In the genomic region with DNA sequence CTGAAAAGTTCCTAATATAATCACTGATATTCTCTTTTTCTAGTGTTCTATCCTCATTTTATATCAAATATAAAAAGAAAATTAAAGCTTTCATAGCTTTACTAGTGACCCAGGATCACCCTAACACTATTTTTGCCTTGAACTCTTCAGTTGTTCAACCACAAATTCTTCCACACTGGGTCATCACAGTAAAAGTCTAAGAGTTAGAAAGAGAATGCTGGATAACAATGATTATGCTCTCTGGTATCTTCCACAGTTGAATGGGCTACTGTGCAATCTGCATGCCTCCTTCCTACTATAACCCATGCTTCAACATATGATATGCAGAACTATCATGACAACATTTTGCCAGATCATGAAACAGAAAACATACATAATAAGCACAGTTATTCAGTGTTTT, we compare ENCODE assay signal across 18 cellular contexts. TPM values are rescaled to one million over a fixed set of nuclear protein-coding genes. Genes with fewer than 3 reads are reported as not detected.
DNase-seq lines count a peak whose midpoint lies in the region; ATAC-seq, FAIRE-seq and TF ChIP-seq lines count a peak whose summit lies in the region.
"Had no signal": no experiment of that assay in that cellular context is flagged by ENCODE, and none has a peak within 500 bp of the region (broad histone marks: within the 10 kb centered on the region; RNA-seq: fewer than 3 reads in every experiment).

No MANE protein-coding gene starts in this region.

- no peaks in the 10 kb centered on the region for H3K36me3 Mint-ChIP-seq in Caco-2 (ENCODE audit: insufficient read depth, unreplicated experiment)
- H3K36me3 Mint-ChIP-seq: naive B cell; stimulated activated naive B cell treated with anti-CD40 and anti-IgM and Interleukin-4, amounts not matched to agents 10 μg/mL and 1 μg/mL and 100 μg/mL, for 72 hours had no signal

- H3K79me2 ChIP-seq in mammary epithelial cell (ENCODE audit: insufficient read depth, low read length) = no peaks in the 10 kb centered on the region
- H3K79me2 ChIP-seq in keratinocyte (ENCODE audit: control insufficient read depth, insufficient read depth, low read length) = no peaks in the 10 kb centered on the region

- H4K20me1 ChIP-seq in IMR-90 (ENCODE audit: insufficient read depth, low read length) (no peaks in the 10 kb centered on the region), mammary epithelial cell (ENCODE audit: insufficient read depth, low read length) (no peaks in the 10 kb centered on the region), keratinocyte (ENCODE audit: control insufficient read depth, extremely low read depth, insufficient read depth, low read length) (no peaks in the 10 kb centered on the region)

- peak; percentile 73 for FAIRE-seq in keratinocyte (lab: Jason Lieb, UNC)

- H3K27me3 Mint-ChIP-seq in Caco-2 (ENCODE audit: insufficient read depth, unreplicated experiment) = peaks cover 19% of the 10 kb centered on the region

- H3K79me1 ChIP-seq in IMR-90 (ENCODE audit: low read depth in 1 of 2, low read length in 2 of 2) = peaks cover 4 to 16% of the 10 kb centered on the region in 2 experiments; a peak in 3 of 4 replicates

- H3K23ac ChIP-seq in IMR-90 (ENCODE audit: low read depth, low read length) = peak overlapping the region; percentile 94; the same call in 1 of the 2 replicates

- BruUV-seq in IMR-90 (replicated peaks; lab: Mats Ljungman, UMichigan) (no TSS peak), mammary epithelial cell (replicated peaks; lab: Mats Ljungman, UMichigan) (no TSS peak), Caco-2 (replicated peaks; lab: Mats Ljungman, UMichigan) (no TSS peak)

- H3K4me3 ChIP-seq in IMR-90 (ENCODE audit: insufficient read depth, low read depth, low read length) (no peak overlapping the region), mammary epithelial cell (replicated peaks in 1 of 3; ENCODE audit: insufficient read depth in 1 of 3, low read depth in 2 of 3, low read length in 3 of 3) (no peak overlapping the region), keratinocyte (ENCODE audit: control insufficient read depth in 2 of 3, extremely low read depth in 1 of 3, insufficient read depth in 2 of 3, low read depth in 1 of 3, low read length in 3 of 3) (no peak overlapping the region), esophagus squamous epithelium (no peak overlapping the region), Caco-2 (ENCODE audit: low read depth, low read length) (no peak overlapping the region)
- H3K4me3 ChIP-seq: Peyer's patch had no signal

- H3K27ac ChIP-seq in IMR-90 (ENCODE audit: insufficient read depth, low read length) (peak overlapping the region; percentile 41), mammary epithelial cell (ENCODE audit: insufficient read depth, low read depth, low read length) (peak overlapping the region; percentile 72), keratinocyte (ENCODE audit: control insufficient read depth, insufficient read depth, low read length) (peak overlapping the region; percentile 18), esophagus squamous epithelium (no peak overlapping the region)
- H3K27ac ChIP-seq: Peyer's patch had no signal

- POLR2A ChIA-PET in IMR-90 (lab: Charles Lee; ENCODE audit: unreplicated experiment) = no interaction called here
- POLR2A ChIA-PET in Caco-2 (lab: Charles Lee) = no interaction called here

- peak overlapping the region; percentile 95; the same call in 2 of the 3 replicates for H2BK15ac ChIP-seq in IMR-90 (ENCODE audit: low read depth, low read length)

- peak overlapping the region; percentile 96 for H2BK20ac ChIP-seq in IMR-90 (ENCODE audit: low read depth, low read length)

- H3K9ac ChIP-seq in IMR-90 (ENCODE audit: low read depth, low read length) = no peak overlapping the region
- H3K9ac ChIP-seq in mammary epithelial cell (ENCODE audit: insufficient read depth, low read length) = no peak overlapping the region
- H3K9ac ChIP-seq in keratinocyte (ENCODE audit: control insufficient read depth, extremely low read depth, insufficient read depth, low read length) = no peak overlapping the region

- no peaks in the 10 kb centered on the region for H3K9me3 Mint-ChIP-seq in Caco-2 (ENCODE audit: unreplicated experiment)
- H3K9me3 Mint-ChIP-seq: naive B cell; stimulated activated naive B cell treated with anti-CD40 and anti-IgM and Interleukin-4, amounts not matched to agents 10 μg/mL and 1 μg/mL and 100 μg/mL, for 72 hours had no signal

- intact Hi-C loops in IMR-90 (cut with micrococcal nuclease) = loop anchor here (5.0 kb wide), 1 partner anchor 126 kb away; no protein-coding TSS in a partner anchor
- intact Hi-C loops in mammary epithelial cell (cut with micrococcal nuclease) = no loop called here
- intact Hi-C loops in esophagus squamous epithelium (cut with DNase I) = no loop called here
- intact Hi-C loops in Caco-2 (cut with micrococcal nuclease; ENCODE audit: unreplicated experiment) = no loop called here

- peak overlapping the region; percentile 88 for H3K14ac ChIP-seq in IMR-90 (replicated peaks; ENCODE audit: low read depth, low read length)

- peak overlapping the region; percentile 97 for H2BK120ac ChIP-seq in IMR-90 (ENCODE audit: low read depth, low read length)

- H2AK9ac ChIP-seq in IMR-90 (replicated peaks; ENCODE audit: low read depth, low read length, poor library complexity) = no peak overlapping the region

- DNase-seq in AG08395 (ENCODE audit: low spot score) = peak; percentile 67
- peak; percentile 83 for DNase-seq in IMR-90
- peak; percentile 42 for DNase-seq in mammary epithelial cell
- peak; percentile 53 for DNase-seq in keratinocyte (ENCODE audit: low read depth, low spot score)
- DNase-seq in SHP77 treated with DMSO at 0.1 percent for 48 hours (lab: John Stamatoyannopoulos, UW) = no peak
- no peak for DNase-seq in NCI-H146 treated with DMSO at 0.1 percent for 48 hours (lab: John Stamatoyannopoulos, UW; ENCODE audit: unreplicated experiment)
- no peak for DNase-seq in esophagus squamous epithelium (lab: John Stamatoyannopoulos, UW)
- no peak for DNase-seq in Caco-2
- DNase-seq: activated CD8-positive, alpha-beta memory T cell treated with anti-CD3 and anti-CD28 coated beads for 24 hours; activated naive CD4-positive, alpha-beta T cell; GOT3; MV-4-11; naive B cell; NCI-H510A; right cardiac atrium; stimulated activated CD4-positive, alpha-beta T cell treated with anti-CD3 and anti-CD28 coated beads, Interleukin-4, amount 100 ng/mL, for 24 hours; stimulated activated naive B cell treated with anti-CD40 and anti-IgM and Interleukin-4, amounts not matched to agents 10 μg/mL and 1 μg/mL and 100 μg/mL, for 72 hours had no signal

- H3K9me3 ChIP-seq in IMR-90 (ENCODE audit: control insufficient read depth, insufficient read depth, low read length) (no peaks in the 10 kb centered on the region), mammary epithelial cell (replicated peaks; ENCODE audit: insufficient read depth, low read length) (peaks cover 8% of the 10 kb centered on the region), keratinocyte (ENCODE audit: control insufficient read depth, low read depth, low read length) (no peaks in the 10 kb centered on the region), esophagus squamous epithelium (no peaks in the 10 kb centered on the region), Caco-2 (no peaks in the 10 kb centered on the region)
- H3K9me3 ChIP-seq: Peyer's patch had no signal

- peak overlapping the region; percentile 93 for H2AK5ac ChIP-seq in IMR-90 (ENCODE audit: low read depth, low read length)

- H3K4me3 Mint-ChIP-seq in Caco-2 (ENCODE audit: unreplicated experiment) = no peak overlapping the region
- H3K4me3 Mint-ChIP-seq: naive B cell; stimulated activated naive B cell treated with anti-CD40 and anti-IgM and Interleukin-4, amounts not matched to agents 10 μg/mL and 1 μg/mL and 100 μg/mL, for 72 hours had no signal

- H3K56ac ChIP-seq in IMR-90 (ENCODE audit: extremely low read depth, insufficient read depth, low read length) = peak overlapping the region; percentile 66; the same call in 1 of the 2 replicates

- dilution Hi-C loops in IMR-90 (cut with HindIII; ENCODE audit: low sequenced_read_pairs, unreplicated experiment) = no loop called here
- dilution Hi-C loops in mammary epithelial cell (cut with HindIII; ENCODE audit: low sequenced_read_pairs) = loop anchor here (5.0 kb wide), 1 partner anchor 201 kb away; no protein-coding TSS in a partner anchor
- dilution Hi-C loops in keratinocyte (cut with MboI; ENCODE audit: extremely low pct_ligation_motif_present, low sequenced_read_pairs) = loop anchor here (5.0 to 25.0 kb wide), 2 partner anchors 56 to 211 kb away; a partner anchor contains a TSS

- peak overlapping the region; percentile 71; the same call in 1 of the 2 replicates for H4K5ac ChIP-seq in IMR-90 (ENCODE audit: low read depth, low read length)

- H4K91ac ChIP-seq in IMR-90 (ENCODE audit: insufficient read depth, low read depth, low read length) = peak overlapping the region; percentile 97

- in situ Hi-C loops in IMR-90 (cut with MboI; ENCODE audit: low sequenced_read_pairs) = no loop called here
- in situ Hi-C loops in mammary epithelial cell (cut with MboI; ENCODE audit: low sequenced_read_pairs in 2 of 2) = no loop called here

- TF ChIP-seq POLR2A in IMR-90 (IDR thresholded peaks at IDR 0.05; ENCODE audit: low read depth, low read length) (no peak), esophagus squamous epithelium (IDR thresholded peaks at IDR 0.05) (no peak)

- H3K4me1 Mint-ChIP-seq in Caco-2 (ENCODE audit: low read depth, unreplicated experiment) = peaks cover 6% of the 10 kb centered on the region
- H3K4me1 Mint-ChIP-seq: naive B cell; stimulated activated naive B cell treated with anti-CD40 and anti-IgM and Interleukin-4, amounts not matched to agents 10 μg/mL and 1 μg/mL and 100 μg/mL, for 72 hours had no signal

- peak overlapping the region; percentile 97 for H3K4ac ChIP-seq in IMR-90 (ENCODE audit: low read depth, low read length)

- TF ChIP-seq CTCF in IMR-90 (conservative IDR thresholded peaks at IDR 0.05; ENCODE audit: low read depth, low read length) = no peak
- TF ChIP-seq CTCF in mammary epithelial cell (conservative IDR thresholded peaks at IDR 0.05 in 1 of 2, IDR thresholded peaks at IDR 0.05 in 1 of 2; ENCODE audit: extremely low read depth in 1 of 2, insufficient read depth in 1 of 2, low read depth in 1 of 2, low read length in 2 of 2) = no peak
- TF ChIP-seq CTCF in keratinocyte (optimal IDR thresholded peaks at IDR 0.05 in 1 of 3, IDR thresholded peaks at IDR 0.05 in 1 of 3, conservative IDR thresholded peaks at IDR 0.05 in 1 of 3; ENCODE audit: extremely low read depth in 1 of 3, insufficient read depth in 2 of 3, low read length in 3 of 3) = no peak
- TF ChIP-seq CTCF in esophagus squamous epithelium (IDR thresholded peaks at IDR 0.05) = no peak
- TF ChIP-seq CTCF in Caco-2 (IDR thresholded peaks at IDR 0.05; ENCODE audit: insufficient read depth in 1 of 2, low read depth in 1 of 2, low read length in 1 of 2, severe bottlenecking in 1 of 2, unreplicated experiment in 1 of 2) = no peak

- no peaks in the 10 kb centered on the region for H3K27me3 ChIP-seq in IMR-90 (ENCODE audit: control insufficient read depth, insufficient read depth, low read length)
- no peaks in the 10 kb centered on the region for H3K27me3 ChIP-seq in mammary epithelial cell (ENCODE audit: insufficient read depth, low read length)
- H3K27me3 ChIP-seq in keratinocyte (ENCODE audit: control insufficient read depth, extremely low read depth, insufficient read depth, low read length) = no peaks in the 10 kb centered on the region
- H3K27me3 ChIP-seq in esophagus squamous epithelium = no peaks in the 10 kb centered on the region
- H3K27me3 ChIP-seq in Caco-2 (replicated peaks; ENCODE audit: control insufficient read depth, insufficient read depth, low read length) = no peaks in the 10 kb centered on the region; the same call in 1 of the 2 replicates
- H3K27me3 ChIP-seq: Peyer's patch had no signal

- H3K36me3 ChIP-seq in IMR-90 (ENCODE audit: control insufficient read depth, insufficient read depth, low read length) = no peaks in the 10 kb centered on the region
- H3K36me3 ChIP-seq in mammary epithelial cell (ENCODE audit: insufficient read depth, low read length) = no peaks in the 10 kb centered on the region
- no peaks in the 10 kb centered on the region for H3K36me3 ChIP-seq in keratinocyte (ENCODE audit: control insufficient read depth in 2 of 2, extremely low read depth in 1 of 2, insufficient read depth in 2 of 2, low read length in 2 of 2)
- no peaks in the 10 kb centered on the region for H3K36me3 ChIP-seq in esophagus squamous epithelium
- no peaks in the 10 kb centered on the region for H3K36me3 ChIP-seq in Caco-2 (ENCODE audit: control insufficient read depth, insufficient read depth, low read length)
- H3K36me3 ChIP-seq: Peyer's patch had no signal

- H3K9me1 ChIP-seq in IMR-90 (ENCODE audit: insufficient read depth, low read length) = 0 out of 2 replicates have a peak, but pooled peaks cover 3% of the 10 kb centered on the region
- H3K9me1 ChIP-seq in keratinocyte (ENCODE audit: control insufficient read depth, extremely low read depth, insufficient read depth, low read length) = no peaks in the 10 kb centered on the region

- H3K4me1 ChIP-seq in IMR-90 (ENCODE audit: control insufficient read depth, insufficient read depth, low read length) = peaks cover 15% of the 10 kb centered on the region; the same call in 1 of the 2 replicates
- peaks cover 25% of the 10 kb centered on the region for H3K4me1 ChIP-seq in mammary epithelial cell (ENCODE audit: insufficient read depth, low read length)
- H3K4me1 ChIP-seq in keratinocyte (ENCODE audit: control insufficient read depth, extremely low read depth, insufficient read depth, low read length) = peaks cover 23% of the 10 kb centered on the region
- peaks cover 0 to 2% (median 0%) of the 10 kb centered on the region in 3 donors for H3K4me1 ChIP-seq in esophagus squamous epithelium
- no peaks in the 10 kb centered on the region for H3K4me1 ChIP-seq in Caco-2

- H3K18ac ChIP-seq in IMR-90 (ENCODE audit: low read depth, low read length) = peak overlapping the region; percentile 91; the same call in 1 of the 2 replicates

- peak overlapping the region; percentile 99 for H2BK5ac ChIP-seq in IMR-90 (ENCODE audit: low read depth, low read length, poor library complexity, severe bottlenecking)

- H2AFZ ChIP-seq in IMR-90 (replicated peaks; ENCODE audit: low read length, poor library complexity) (no peak overlapping the region), mammary epithelial cell (ENCODE audit: low read depth, low read length) (no peak overlapping the region), keratinocyte (ENCODE audit: control insufficient read depth, low read length) (no peak overlapping the region)

- CTCF ChIA-PET in IMR-90 (lab: Yijun Ruan, JAX) (interaction anchor here (0.6 kb wide), 1 partner anchor 202 kb away, joined by 3 read pairs; no protein-coding TSS in a partner anchor), mammary epithelial cell (lab: Charles Lee; ENCODE audit: low non-redundant PET) (interaction anchor here (0.6 kb wide), 1 partner anchor 191 kb away, joined by 3 read pairs; no protein-coding TSS in a partner anchor), Caco-2 (lab: Charles Lee) (no interaction called here)

- H4K8ac ChIP-seq in IMR-90 (ENCODE audit: low read depth in 2 of 2, low read length in 2 of 2) = peak overlapping the region; percentile 74 to 96

- H3K4me2 ChIP-seq in IMR-90 (ENCODE audit: low read depth, low read length) (peak overlapping the region; percentile 49; the same call in 1 of the 2 replicates), mammary epithelial cell (ENCODE audit: insufficient read depth, low read depth, low read length) (peak overlapping the region; percentile 43), keratinocyte (ENCODE audit: control insufficient read depth, extremely low read depth, insufficient read depth, low read depth, low read length) (no peak overlapping the region)

- no peak overlapping the region for H3K27ac Mint-ChIP-seq in Caco-2 (ENCODE audit: unreplicated experiment)
- H3K27ac Mint-ChIP-seq: naive B cell; stimulated activated naive B cell treated with anti-CD40 and anti-IgM and Interleukin-4, amounts not matched to agents 10 μg/mL and 1 μg/mL and 100 μg/mL, for 72 hours had no signal

- peak; percentile 74 for ATAC-seq in IMR-90 (ENCODE audit: low read depth)
- ATAC-seq: right cardiac atrium; stimulated activated naive B cell treated with anti-CD40 and anti-IgM and Interleukin-4, amounts not matched to agents 10 μg/mL and 1 μg/mL and 100 μg/mL, for 72 hours had no signal

- no peak for TF ChIP-seq RAD21 in IMR-90 (IDR thresholded peaks at IDR 0.05; ENCODE audit: low read length)

RNA-seq across cellular contexts. Expression of a gene that starts 32.3 kb away (rescaled TPM):
- 54.4 and 58.4 TPM in 2 replicates for total RNA-seq in IMR-90 (2012; rRNA removed)
- polyA plus RNA-seq in IMR-90 (2012; rRNA removed) = 65.3 and 66.9 TPM in 2 replicates
- 19.4 and 37.8 TPM in 2 replicates for polyA plus RNA-seq in IMR-90 (2012; cell fraction: cytosol; rRNA removed)
- polyA plus RNA-seq in IMR-90 (2012; cell fraction: nucleus; rRNA removed; ENCODE audit: low replicate concordance) = 4.6 and 47.5 TPM in 2 replicates
- total RNA-seq in mammary epithelial cell = 1 to 10 TPM; 2.3 to 4.5 TPM
- polyA plus RNA-seq in mammary epithelial cell = 8.2 TPM
- polyA minus RNA-seq in mammary epithelial cell = 1.8 TPM
- 1.9 to 2.3 TPM (median 2.2 TPM) in 3 replicates for polyA plus RNA-seq in keratinocyte
- not detected for polyA plus RNA-seq in keratinocyte (2011; ENCODE audit: low read depth)
- 1.0 and 2.1 TPM in 2 replicates for polyA plus RNA-seq in keratinocyte (2011; cell fraction: cytosol; rRNA removed)
- 1.7 and 1.9 TPM in 2 replicates for polyA plus RNA-seq in keratinocyte (2011; cell fraction: nucleus; rRNA removed)
- polyA plus RNA-seq in keratinocyte (2012; ENCODE audit: low replicate concordance) = 0.51 and 0.76 TPM in 2 replicates
- 0.66 to 8.1 TPM (median 1.8 TPM) in 3 replicates for polyA minus RNA-seq in keratinocyte
- 1.9 TPM for polyA minus RNA-seq in keratinocyte (2011; cell fraction: cytosol; rRNA and poly(A)+ RNA removed)
- polyA minus RNA-seq in keratinocyte (2011; cell fraction: nucleus; rRNA and poly(A)+ RNA removed) = 1.7 and 4.0 TPM in 2 replicates
- total RNA-seq in esophagus squamous epithelium = 1 to 10 TPM in 3 of 4 donors, under 1 TPM in 1; 0.30 to 5.8 (median 3.6) TPM
- 0.41 and 1.2 TPM in 2 replicates for total RNA-seq in Caco-2 (2022)

Comparison
In these comparisons a context has a peak if more than half of its experiments do, and no peak if none do; other contexts are left out.
1. DNase-seq: peak in AG08395 (single experiment), IMR-90 (single experiment), mammary epithelial cell (single experiment) and keratinocyte (single experiment); none in SHP77 treated with DMSO at 0.1 percent for 48 hours (single experiment), NCI-H146 treated with DMSO at 0.1 percent for 48 hours (single experiment), esophagus squamous epithelium (single experiment) and Caco-2 (0 of 2).
2. H3K27ac ChIP-seq: peak in IMR-90 (single experiment), mammary epithelial cell (single experiment) and keratinocyte (single experiment); none in esophagus squamous epithelium (0 of 4).